ENCODE assay signal across 1 cellular context in genomic region chr3:61875488-61875887, GRCh38.
TF ChIP-seq lines count a peak whose summit lies in the region.

No MANE protein-coding gene starts in this region.

TF ChIP-seq in IMR-90, 13 proteins besides CTCF, POLR2A, EP300 and RAD21:
- TF ChIP-seq MXI1 (IDR thresholded peaks at IDR 0.05; ENCODE audit: borderline replicate concordance, low read depth, low read length): no peak
- TF ChIP-seq MAZ (IDR thresholded peaks at IDR 0.05; ENCODE audit: borderline replicate concordance, low read depth, low read length): no peak
